Comparison of ENCODE assay signal across 19 cellular contexts in the genomic region with DNA sequence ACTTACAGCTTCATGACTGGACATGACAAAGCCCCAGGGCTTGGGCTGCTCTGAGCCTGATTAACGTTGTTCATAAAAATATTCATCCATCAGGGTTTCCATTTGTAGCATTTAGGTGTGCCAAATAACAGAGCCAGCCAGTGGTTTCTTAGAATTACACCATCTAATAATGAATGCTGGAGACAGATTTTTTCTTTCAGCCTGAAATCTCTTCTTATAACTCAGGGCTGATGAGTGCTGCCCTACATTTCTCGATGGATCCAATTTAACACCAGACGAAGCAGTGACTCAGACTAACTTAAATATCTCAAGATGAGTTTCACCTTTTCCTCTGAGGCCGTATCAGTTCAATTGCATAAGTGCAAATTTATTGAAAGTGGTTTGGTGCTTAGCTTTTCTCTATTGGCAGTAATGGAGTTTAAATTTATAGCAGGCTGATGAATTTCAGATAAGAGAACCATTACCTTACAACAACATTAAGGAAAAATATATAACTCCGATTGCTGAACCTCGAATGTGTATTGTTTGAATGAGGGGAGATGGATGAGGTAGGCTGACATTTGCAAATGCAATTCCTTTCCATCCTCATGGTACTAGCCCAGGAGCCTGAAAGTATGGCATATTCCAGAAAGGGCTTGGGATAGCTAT.
"Had no signal": no experiment of that assay in that cellular context is flagged by ENCODE, and none has a peak within 500 bp of the region (broad histone marks: within the 10 kb centered on the region; RNA-seq: fewer than 3 reads in every experiment).

No MANE protein-coding gene starts in this region.

- H3K4me3 ChIP-seq: ascending aorta, cardiac muscle cell, heart right ventricle, mucosa of descending colon, transverse colon, vagina had no signal

- DNase-seq: activated B cell treated with CpG ODN at 0.5 μM for 24 hours; activated naive CD4-positive, alpha-beta T cell treated with Interleukin-2 at 50 U/mL for 16 hours; activated T-cell treated with anti-CD3 and anti-CD28 coated beads for 4 hours; endodermal cell; foreskin melanocyte; heart right ventricle; left cardiac atrium; mucosa of descending colon; nucleus accumbens; posterior cingulate gyrus; stimulated activated CD4-positive, alpha-beta T cell treated with anti-CD3 and anti-CD28 coated beads, Interleukin-2, amount 100 ng/mL, for 48 hours; stimulated activated naive CD4-positive, alpha-beta T cell; substantia nigra; transverse colon had no signal

- H3K27ac Mint-ChIP-seq: activated B cell treated with CpG ODN at 0.5 μM for 24 hours; activated CD4-positive, alpha-beta T cell treated with anti-CD3 and anti-CD28 coated beads, Interleukin-2, amount 10 ng/mL, durations not matched to agents 24 days and 14 days; endodermal cell had no signal

- H3K4me3 Mint-ChIP-seq: activated B cell treated with CpG ODN at 0.5 μM for 24 hours; activated CD4-positive, alpha-beta T cell treated with anti-CD3 and anti-CD28 coated beads, Interleukin-2, amount 10 ng/mL, durations not matched to agents 24 days and 14 days; endodermal cell had no signal

- H3K27me3 ChIP-seq: ascending aorta, cardiac muscle cell, heart right ventricle, transverse colon, vagina had no signal

- H3K27me3 Mint-ChIP-seq: activated B cell treated with CpG ODN at 0.5 μM for 24 hours; activated CD4-positive, alpha-beta T cell treated with anti-CD3 and anti-CD28 coated beads, Interleukin-2, amount 10 ng/mL, durations not matched to agents 24 days and 14 days had no signal

- H3K4me1 Mint-ChIP-seq: endodermal cell had no signal

- H3K9me3 ChIP-seq: ascending aorta, heart right ventricle, mucosa of descending colon, transverse colon, vagina had no signal

- H3K27ac ChIP-seq: ascending aorta, cardiac muscle cell, heart right ventricle, transverse colon, vagina had no signal

- H3K36me3 ChIP-seq: ascending aorta, cardiac muscle cell, heart right ventricle, transverse colon, vagina had no signal

- ATAC-seq: heart right ventricle; left cardiac atrium; mucosa of descending colon; naive thymus-derived CD4-positive, alpha-beta T cell had no signal

- H3K4me1 ChIP-seq: heart right ventricle, transverse colon had no signal
